1 cellular context compared by ENCODE assay signal in genomic region chr5:21806943-21807342, GRCh38.
TF ChIP-seq lines count a peak whose summit lies in the region.

No MANE protein-coding gene starts in this region.

TF ChIP-seq in HepG2, 621 proteins besides CTCF, POLR2A, EP300 and RAD21 (continued from another document):
- TF ChIP-seq, protein P1, sequence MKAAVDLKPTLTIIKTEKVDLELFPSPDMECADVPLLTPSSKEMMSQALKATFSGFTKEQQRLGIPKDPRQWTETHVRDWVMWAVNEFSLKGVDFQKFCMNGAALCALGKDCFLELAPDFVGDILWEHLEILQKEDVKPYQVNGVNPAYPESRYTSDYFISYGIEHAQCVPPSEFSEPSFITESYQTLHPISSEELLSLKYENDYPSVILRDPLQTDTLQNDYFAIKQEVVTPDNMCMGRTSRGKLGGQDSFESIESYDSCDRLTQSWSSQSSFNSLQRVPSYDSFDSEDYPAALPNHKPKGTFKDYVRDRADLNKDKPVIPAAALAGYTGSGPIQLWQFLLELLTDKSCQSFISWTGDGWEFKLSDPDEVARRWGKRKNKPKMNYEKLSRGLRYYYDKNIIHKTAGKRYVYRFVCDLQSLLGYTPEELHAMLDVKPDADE (CRISPR knock-in tag; IDR thresholded peaks at IDR 0.05), result no peak
- TF ChIP-seq TFE3 (CRISPR knock-in tag; IDR thresholded peaks at IDR 0.05) (no peak), ESRRA (CRISPR knock-in tag; IDR thresholded peaks at IDR 0.05; ENCODE audit: low read depth) (no peak), ZFYVE20 (CRISPR knock-in tag; IDR thresholded peaks at IDR 0.05; ENCODE audit: borderline replicate concordance, low read depth) (no peak), MYC (CRISPR knock-in tag; IDR thresholded peaks at IDR 0.05; ENCODE audit: borderline replicate concordance) (no peak), ATF7-NPFF (CRISPR knock-in tag; IDR thresholded peaks at IDR 0.05; ENCODE audit: low read depth) (no peak), SOX6 (IDR thresholded peaks at IDR 0.05) (no peak), SOX6 (CRISPR knock-in tag; IDR thresholded peaks at IDR 0.05) (no peak), ZBTB26 (CRISPR knock-in tag; IDR thresholded peaks at IDR 0.05; ENCODE audit: borderline replicate concordance) (no peak)
- TF ChIP-seq, protein P2, sequence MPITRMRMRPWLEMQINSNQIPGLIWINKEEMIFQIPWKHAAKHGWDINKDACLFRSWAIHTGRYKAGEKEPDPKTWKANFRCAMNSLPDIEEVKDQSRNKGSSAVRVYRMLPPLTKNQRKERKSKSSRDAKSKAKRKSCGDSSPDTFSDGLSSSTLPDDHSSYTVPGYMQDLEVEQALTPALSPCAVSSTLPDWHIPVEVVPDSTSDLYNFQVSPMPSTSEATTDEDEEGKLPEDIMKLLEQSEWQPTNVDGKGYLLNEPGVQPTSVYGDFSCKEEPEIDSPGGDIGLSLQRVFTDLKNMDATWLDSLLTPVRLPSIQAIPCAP (CRISPR knock-in tag; IDR thresholded peaks at IDR 0.05; ENCODE audit: low read depth), result no peak
